15 cellular contexts compared by ENCODE assay signal in the genomic region with DNA sequence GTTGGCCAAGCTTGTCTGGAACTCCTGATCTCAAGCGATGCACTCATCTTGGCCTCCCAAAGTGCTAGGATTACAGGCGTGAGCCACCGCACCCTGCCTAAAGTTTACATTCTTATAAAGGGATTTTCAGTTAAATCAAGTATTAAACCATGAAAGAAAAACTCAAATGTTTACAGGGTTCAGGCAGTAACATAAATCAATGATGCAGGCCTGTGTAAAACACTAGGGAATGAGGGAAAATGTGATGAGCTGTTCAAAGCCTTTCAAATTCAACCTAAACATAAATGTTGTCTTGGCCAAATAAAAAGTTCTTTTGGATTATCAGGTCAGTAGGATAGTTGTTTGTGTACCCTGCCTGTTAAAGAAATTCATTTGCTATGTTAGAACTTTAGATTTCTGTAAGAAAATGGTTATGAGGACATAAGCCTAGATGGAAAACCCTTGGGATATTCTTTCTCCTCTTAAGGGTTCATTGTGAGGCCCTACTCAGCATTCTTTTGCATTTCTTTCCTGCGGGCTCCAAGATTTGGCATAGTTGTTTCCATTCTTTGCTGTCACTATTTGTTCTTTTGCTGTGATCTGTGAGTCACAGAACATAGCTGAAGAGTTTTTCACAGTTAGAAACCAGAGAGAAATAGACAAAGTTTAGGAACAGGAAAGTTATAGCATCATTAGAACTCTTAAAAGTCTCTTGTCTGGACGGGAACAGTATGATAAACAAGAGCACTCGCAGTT. TPM values are rescaled to one million over a fixed set of nuclear protein-coding genes. Genes with fewer than 3 reads are reported as not detected.
DNase-seq lines count a peak whose midpoint lies in the region; ATAC-seq and TF ChIP-seq lines count a peak whose summit lies in the region.
"Had no signal": no experiment of that assay in that cellular context is flagged by ENCODE, and none has a peak within 500 bp of the region (broad histone marks: within the 10 kb centered on the region; RNA-seq: fewer than 3 reads in every experiment).

No MANE protein-coding gene starts in this region.

- H3K27me3 ChIP-seq in skeletal muscle satellite cell (ENCODE audit: control insufficient read depth, insufficient read depth, low read length) (no peaks in the 10 kb centered on the region), right cardiac atrium (ENCODE audit: control insufficient read depth, insufficient read depth) (no peaks in the 10 kb centered on the region)
- H3K27me3 ChIP-seq: MG63 had no signal

- H3K36me3 ChIP-seq in skeletal muscle satellite cell (ENCODE audit: insufficient read depth, low read length), result no peaks in the 10 kb centered on the region
- H3K36me3 ChIP-seq: MG63 had no signal

- H3K4me1 ChIP-seq in skeletal muscle satellite cell (ENCODE audit: control insufficient read depth, insufficient read depth, low read length) (peaks cover 36% of the 10 kb centered on the region), right cardiac atrium (ENCODE audit: control insufficient read depth, insufficient read depth, low read length) (no peaks in the 10 kb centered on the region)

- H3K4me3 ChIP-seq in astrocyte of the cerebellum (ENCODE audit: low read depth, low read length) (no peak overlapping the region), skeletal muscle satellite cell (ENCODE audit: low read length) (peak overlapping the region; percentile 16), right cardiac atrium (ENCODE audit: low read length) (no peak overlapping the region)
- H3K4me3 ChIP-seq: MG63 had no signal

- no peak overlapping the region for H3K27ac ChIP-seq in right cardiac atrium (ENCODE audit: low read length)

- H3K27ac Mint-ChIP-seq in stimulated activated memory B cell treated with anti-CD40 and anti-IgM and Interleukin-4, amounts not matched to agents 10 μg/mL and 1 μg/mL and 100 μg/mL, for 72 hours, result no peak overlapping the region

- no peak for ATAC-seq in GM18498 (IDR thresholded peaks at IDR 0.05; ENCODE audit: unreplicated experiment)
- no peak for ATAC-seq in right cardiac atrium
- ATAC-seq in stimulated activated memory B cell treated with anti-CD40 and anti-IgM and Interleukin-4, amounts not matched to agents 10 μg/mL and 1 μg/mL and 100 μg/mL, for 72 hours, result no peak

- H3K9ac ChIP-seq in skeletal muscle satellite cell (ENCODE audit: low read depth, low read length), result peak overlapping the region; percentile 50

- no peaks in the 10 kb centered on the region for H3K36me3 Mint-ChIP-seq in stimulated activated memory B cell treated with anti-CD40 and anti-IgM and Interleukin-4, amounts not matched to agents 10 μg/mL and 1 μg/mL and 100 μg/mL, for 72 hours

- H3K4me1 Mint-ChIP-seq in stimulated activated memory B cell treated with anti-CD40 and anti-IgM and Interleukin-4, amounts not matched to agents 10 μg/mL and 1 μg/mL and 100 μg/mL, for 72 hours, result no peaks in the 10 kb centered on the region

- peak overlapping the region; percentile 69 for H3K4me2 ChIP-seq in skeletal muscle satellite cell (ENCODE audit: low read length)

- peaks cover 1% of the 10 kb centered on the region for H3K27me3 Mint-ChIP-seq in stimulated activated memory B cell treated with anti-CD40 and anti-IgM and Interleukin-4, amounts not matched to agents 10 μg/mL and 1 μg/mL and 100 μg/mL, for 72 hours

- no peak overlapping the region for H3K4me3 Mint-ChIP-seq in stimulated activated memory B cell treated with anti-CD40 and anti-IgM and Interleukin-4, amounts not matched to agents 10 μg/mL and 1 μg/mL and 100 μg/mL, for 72 hours

- in situ Hi-C loops in astrocyte of the cerebellum (cut with HindIII; ENCODE audit: low sequenced_read_pairs), result no loop called here

- TF ChIP-seq CTCF in astrocyte of the cerebellum (IDR thresholded peaks at IDR 0.05; ENCODE audit: low read depth, low read length, missing control alignments), result no peak

- no peaks in the 10 kb centered on the region for H3K9me3 Mint-ChIP-seq in stimulated activated memory B cell treated with anti-CD40 and anti-IgM and Interleukin-4, amounts not matched to agents 10 μg/mL and 1 μg/mL and 100 μg/mL, for 72 hours

- DNase-seq in EL (peak; percentile 65), astrocyte of the cerebellum (ENCODE audit: low read depth) (peak; percentile 23), foreskin melanocyte (peak; percentile 85), globus pallidus (ENCODE audit: low spot score) (no peak), right cardiac atrium (no peak)
- DNase-seq: activated CD4-positive, alpha-beta T cell treated with anti-CD3 and anti-CD28 coated beads, Interleukin-2, amount 50 U/mL, for 4 hours; activated effector memory CD4-positive, alpha-beta T cell treated with Interleukin-2 at 50 U/mL for 16 hours; GF-D8; MG63; NCI-H2171 treated with DMSO at 0.1 percent for 48 hours; occipital lobe; T-helper 2 cell had no signal

- intact Hi-C loops in right cardiac atrium (cut with DNase I), result no loop called here

- 75% methylated on average over 6 of the region's 6 CpGs for WGBS in right cardiac atrium

- H3K9me3 ChIP-seq in skeletal muscle satellite cell (replicated peaks; ENCODE audit: low read length) (no peaks in the 10 kb centered on the region), right cardiac atrium (ENCODE audit: control insufficient read depth, low read length) (no peaks in the 10 kb centered on the region)

RNA-seq across cellular contexts. Expression of a gene that starts 8.9 kb away (rescaled TPM):
- total RNA-seq in skeletal muscle satellite cell (2012; rRNA removed), result 22.1 and 28.4 TPM in 2 replicates
- 10 to 100 TPM; 58.2 to 67.1 (median 59.9) TPM for total RNA-seq in right cardiac atrium
- 45.9 TPM for polyA plus RNA-seq in right cardiac atrium

RNA-seq across cellular contexts. Expression of a gene that starts 42.1 kb away (rescaled TPM):
- total RNA-seq in skeletal muscle satellite cell (2012; rRNA removed), result not detected in 2 replicates
- total RNA-seq in right cardiac atrium, result 1 to 10 TPM in 3 of 4 donors, under 1 TPM in 1; 0.45 to 3.8 (median 1.5) TPM
- polyA plus RNA-seq in right cardiac atrium, result 1.3 TPM

Comparison
In these comparisons a context has a peak if more than half of its experiments do, and no peak if none do; other contexts are left out.
1. DNase-seq: peak in EL (single experiment), astrocyte of the cerebellum (single experiment) and foreskin melanocyte (single experiment); none in globus pallidus (single experiment) and right cardiac atrium (0 of 3).